Comparison of ENCODE assay signal across 1 cellular context in genomic region chr9:132743886-132744544, GRCh38.
TF ChIP-seq lines count a peak whose summit lies in the region.

No MANE protein-coding gene starts in this region.

TF ChIP-seq in GM23338, 12 proteins besides CTCF, POLR2A, EP300 and RAD21 (continued from another document):
- TF ChIP-seq ZNF462 (CRISPR knock-in tag; IDR thresholded peaks at IDR 0.05) (no peak), EZH2 (IDR thresholded peaks at IDR 0.05; ENCODE audit: low read depth, unreplicated experiment) (no peak), POLR2AphosphoS5 (IDR thresholded peaks at IDR 0.05; ENCODE audit: low read depth) (no peak), REST (IDR thresholded peaks at IDR 0.05; ENCODE audit: unreplicated experiment) (no peak), EZH2phosphoT487 (IDR thresholded peaks at IDR 0.05; ENCODE audit: unreplicated experiment) (no peak), JUNB (IDR thresholded peaks at IDR 0.05; ENCODE audit: unreplicated experiment) (no peak)
